Comparison of ENCODE assay signal across 8 cellular contexts in genomic region chr7:12210179-12211053, GRCh38. TPM values are rescaled to one million over a fixed set of nuclear protein-coding genes. Genes with fewer than 3 reads are reported as not detected.
DNase-seq lines count a peak whose midpoint lies in the region; ATAC-seq and TF ChIP-seq lines count a peak whose summit lies in the region.

No MANE protein-coding gene starts in this region.

- DNase-seq in NCI-H1417 (lab: John Stamatoyannopoulos, UW) = peak in 2 of 3 experiments; percentile 75 to 82
- DNase-seq in NCI-H1417 treated with DMSO at 0.1 percent for 48 hours (lab: John Stamatoyannopoulos, UW) = no peak
- DNase-seq in fibroblast of lung (ENCODE audit: low read depth in 2 of 2) = peak in 1 of 2 donors; percentile 42
- DNase-seq in nephron progenitor cell = no peak
- DNase-seq in kidney glomerular epithelial cell (lab: John Stamatoyannopoulos, UW) = no peak

- peak overlapping the region; percentile 89 for H3K4me3 Mint-ChIP-seq in nephron progenitor cell

- H3K27ac ChIP-seq in VCaP (peak overlapping the region; percentile 96), fibroblast of lung (ENCODE audit: insufficient read depth, low read length) (peak overlapping the region; percentile 87)

- no peaks in the 10 kb centered on the region for H3K9me3 Mint-ChIP-seq in nephron progenitor cell

- peak overlapping the region; percentile 86 for H3K4me2 ChIP-seq in fibroblast of lung (ENCODE audit: extremely low read depth, insufficient read depth, low read length)

- H3K9me3 ChIP-seq in fibroblast of lung (ENCODE audit: control insufficient read depth, insufficient read depth, low read depth, low read length) = no peaks in the 10 kb centered on the region

- H3K79me2 ChIP-seq in fibroblast of lung (ENCODE audit: control insufficient read depth, insufficient read depth, low read length) = peaks cover 8% of the 10 kb centered on the region

- no peak for TF ChIP-seq CTCF in VCaP (conservative IDR thresholded peaks at IDR 0.05)
- no peak for TF ChIP-seq CTCF in fibroblast of lung (conservative IDR thresholded peaks at IDR 0.05 in 1 of 2, IDR thresholded peaks at IDR 0.05 in 1 of 2; ENCODE audit: low read depth in 1 of 2, low read length in 2 of 2)
- no peak for TF ChIP-seq CTCF in nephron progenitor cell (IDR thresholded peaks at IDR 0.05)

- peaks cover 33% of the 10 kb centered on the region for H3K4me1 Mint-ChIP-seq in nephron progenitor cell

- H3K36me3 ChIP-seq in fibroblast of lung (ENCODE audit: control insufficient read depth, insufficient read depth, low read length) = no peaks in the 10 kb centered on the region

- H3K27me3 ChIP-seq in fibroblast of lung (ENCODE audit: control insufficient read depth, insufficient read depth, low read length) = no peaks in the 10 kb centered on the region

- peak overlapping the region; percentile 91 to 97 (median 94) for H3K4me3 ChIP-seq in fibroblast of lung (replicated peaks in 1 of 4; ENCODE audit: control extremely low read depth in 1 of 4, insufficient read depth in 1 of 4, low read depth in 3 of 4, low read length in 4 of 4)

- H3K27ac Mint-ChIP-seq in nephron progenitor cell = no peak overlapping the region

- no peaks in the 10 kb centered on the region for H4K20me1 ChIP-seq in fibroblast of lung (ENCODE audit: control insufficient read depth, extremely low read depth, insufficient read depth, low read length)

- ATAC-seq in GM19468 (IDR thresholded peaks at IDR 0.05; ENCODE audit: extremely low read depth, unreplicated experiment) = peak; percentile 3
- ATAC-seq in HG03469 (IDR thresholded peaks at IDR 0.05; ENCODE audit: unreplicated experiment) = peak; percentile 23

- peak overlapping the region; percentile 91 for H3K9ac ChIP-seq in fibroblast of lung (ENCODE audit: insufficient read depth, low read length)

- peaks cover 30% of the 10 kb centered on the region for H3K27me3 Mint-ChIP-seq in nephron progenitor cell (ENCODE audit: low read depth, poor library complexity)

- no peaks in the 10 kb centered on the region for H3K4me1 ChIP-seq in fibroblast of lung (ENCODE audit: control insufficient read depth, extremely low read depth, insufficient read depth, low read length)

- H3K36me3 Mint-ChIP-seq in nephron progenitor cell (ENCODE audit: low read depth) = peaks cover 7% of the 10 kb centered on the region

- peak overlapping the region; percentile 100 for H2AFZ ChIP-seq in fibroblast of lung (ENCODE audit: low read length)

RNA-seq across cellular contexts. Expression of gene TMEM106B, which starts 0.7 kb away (rescaled TPM):
- total RNA-seq in fibroblast of lung = 41.6 and 51.9 TPM in 2 replicates
- polyA plus RNA-seq in fibroblast of lung = 41.9 and 60.2 TPM in 2 replicates
- 23.3 and 28.0 TPM in 2 replicates for polyA plus RNA-seq in fibroblast of lung (2012)
- 1.5 and 7.5 TPM in 2 replicates for polyA minus RNA-seq in fibroblast of lung (ENCODE audit: low replicate concordance)

Comparison
In these comparisons a context has a peak if more than half of its experiments do, and no peak if none do; other contexts are left out.
1. DNase-seq: peak in NCI-H1417 (2 of 3); none in NCI-H1417 treated with DMSO at 0.1 percent for 48 hours (single experiment), nephron progenitor cell (single experiment) and kidney glomerular epithelial cell (single experiment).